ENCODE assay signal across 3 cellular contexts in genomic region chr12:31813305-31813704, GRCh38.
A peak's percentile ranks its signal among the peaks of the same experiment; 100 is the strongest.
TF ChIP-seq lines count a peak whose summit lies in the region.

No MANE protein-coding gene starts in this region.

TF ChIP-seq in HEK293, 187 proteins besides CTCF, POLR2A, EP300 and RAD21:
- TF ChIP-seq ZNF324 (tag by site-specific recombination; IDR thresholded peaks at IDR 0.05) (no peak), ZNF792 (tag by site-specific recombination; IDR thresholded peaks at IDR 0.05) (no peak)

TF ChIP-seq in GM12878, 131 proteins besides CTCF, POLR2A, EP300 and RAD21:
- TF ChIP-seq E4F1 (IDR thresholded peaks at IDR 0.05; ENCODE audit: borderline replicate concordance, partially characterized antibody) (no peak), SIN3A (IDR thresholded peaks at IDR 0.05; ENCODE audit: low read depth, low read length) (no peak)

TF ChIP-seq in HepG2, 621 proteins besides CTCF, POLR2A, EP300 and RAD21 (continued from another document):
- TF ChIP-seq ZBTB42 (CRISPR knock-in tag; IDR thresholded peaks at IDR 0.05) (no peak), ZNF317 (CRISPR knock-in tag; IDR thresholded peaks at IDR 0.05) (no peak), ZNF629 (CRISPR knock-in tag; conservative IDR thresholded peaks at IDR 0.05) (no peak), BCL6 (CRISPR knock-in tag; IDR thresholded peaks at IDR 0.05) (peak; percentile 30; the same call in 1 of the 2 replicates), SIX1 (CRISPR knock-in tag; IDR thresholded peaks at IDR 0.05; ENCODE audit: borderline replicate concordance) (no peak), STAG1 (CRISPR knock-in tag; IDR thresholded peaks at IDR 0.05) (peak; percentile 49), DMAP1 (CRISPR knock-in tag; IDR thresholded peaks at IDR 0.05) (no peak), LCORL (IDR thresholded peaks at IDR 0.05) (no peak), LCORL (CRISPR knock-in tag; IDR thresholded peaks at IDR 0.05) (0 out of 2 replicates have a peak, but pooled peaks have one; percentile 22), MIXL1 (CRISPR knock-in tag; IDR thresholded peaks at IDR 0.05) (0 out of 2 replicates have a peak, but pooled peaks have one; percentile 13), ZNF407 (CRISPR knock-in tag; IDR thresholded peaks at IDR 0.05; ENCODE audit: not compliant biosample characterization) (no peak), FOXK1 (CRISPR knock-in tag; IDR thresholded peaks at IDR 0.05; ENCODE audit: borderline replicate concordance, low read depth) (no peak), HNRNPH1 (optimal IDR thresholded peaks at IDR 0.05; ENCODE audit: low read depth, low read length) (no peak), RARA (CRISPR knock-in tag; IDR thresholded peaks at IDR 0.05) (0 out of 2 replicates have a peak, but pooled peaks have one; percentile 13), MBD4 (IDR thresholded peaks at IDR 0.05; ENCODE audit: borderline replicate concordance, low read length) (no peak), SOX13 (IDR thresholded peaks at IDR 0.05) (no peak), SOX13 (CRISPR knock-in tag; conservative IDR thresholded peaks at IDR 0.05 in 1 of 2, IDR thresholded peaks at IDR 0.05 in 1 of 2) (0 out of 4 replicates have a peak, but pooled peaks of 1 of the 2 experiments have one; percentile 23), FOXP1 (IDR thresholded peaks at IDR 0.05) (no peak), FOXP1 (CRISPR knock-in tag; IDR thresholded peaks at IDR 0.05) (no peak), ZNF646 (CRISPR knock-in tag; IDR thresholded peaks at IDR 0.05) (no peak), YY1 (IDR thresholded peaks at IDR 0.05; ENCODE audit: insufficient read depth, insufficient replicate concordance, low read depth, low read length) (peak; percentile 38), SMC3 (IDR thresholded peaks at IDR 0.05; ENCODE audit: low read length) (peak; percentile 55; the same call in 1 of the 2 replicates), ZNF644 (CRISPR knock-in tag; IDR thresholded peaks at IDR 0.05; ENCODE audit: low read depth) (0 out of 2 replicates have a peak, but pooled peaks have one; percentile 42), HNF4A (CRISPR knock-in tag; IDR thresholded peaks at IDR 0.05) (peak; percentile 67)
- TF ChIP-seq, protein P1, sequence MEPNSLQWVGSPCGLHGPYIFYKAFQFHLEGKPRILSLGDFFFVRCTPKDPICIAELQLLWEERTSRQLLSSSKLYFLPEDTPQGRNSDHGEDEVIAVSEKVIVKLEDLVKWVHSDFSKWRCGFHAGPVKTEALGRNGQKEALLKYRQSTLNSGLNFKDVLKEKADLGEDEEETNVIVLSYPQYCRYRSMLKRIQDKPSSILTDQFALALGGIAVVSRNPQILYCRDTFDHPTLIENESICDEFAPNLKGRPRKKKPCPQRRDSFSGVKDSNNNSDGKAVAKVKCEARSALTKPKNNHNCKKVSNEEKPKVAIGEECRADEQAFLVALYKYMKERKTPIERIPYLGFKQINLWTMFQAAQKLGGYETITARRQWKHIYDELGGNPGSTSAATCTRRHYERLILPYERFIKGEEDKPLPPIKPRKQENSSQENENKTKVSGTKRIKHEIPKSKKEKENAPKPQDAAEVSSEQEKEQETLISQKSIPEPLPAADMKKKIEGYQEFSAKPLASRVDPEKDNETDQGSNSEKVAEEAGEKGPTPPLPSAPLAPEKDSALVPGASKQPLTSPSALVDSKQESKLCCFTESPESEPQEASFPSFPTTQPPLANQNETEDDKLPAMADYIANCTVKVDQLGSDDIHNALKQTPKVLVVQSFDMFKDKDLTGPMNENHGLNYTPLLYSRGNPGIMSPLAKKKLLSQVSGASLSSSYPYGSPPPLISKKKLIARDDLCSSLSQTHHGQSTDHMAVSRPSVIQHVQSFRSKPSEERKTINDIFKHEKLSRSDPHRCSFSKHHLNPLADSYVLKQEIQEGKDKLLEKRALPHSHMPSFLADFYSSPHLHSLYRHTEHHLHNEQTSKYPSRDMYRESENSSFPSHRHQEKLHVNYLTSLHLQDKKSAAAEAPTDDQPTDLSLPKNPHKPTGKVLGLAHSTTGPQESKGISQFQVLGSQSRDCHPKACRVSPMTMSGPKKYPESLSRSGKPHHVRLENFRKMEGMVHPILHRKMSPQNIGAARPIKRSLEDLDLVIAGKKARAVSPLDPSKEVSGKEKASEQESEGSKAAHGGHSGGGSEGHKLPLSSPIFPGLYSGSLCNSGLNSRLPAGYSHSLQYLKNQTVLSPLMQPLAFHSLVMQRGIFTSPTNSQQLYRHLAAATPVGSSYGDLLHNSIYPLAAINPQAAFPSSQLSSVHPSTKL (CRISPR knock-in tag; IDR thresholded peaks at IDR 0.05): 0 out of 2 replicates have a peak, but pooled peaks have one; percentile 14
